In the genomic region with DNA sequence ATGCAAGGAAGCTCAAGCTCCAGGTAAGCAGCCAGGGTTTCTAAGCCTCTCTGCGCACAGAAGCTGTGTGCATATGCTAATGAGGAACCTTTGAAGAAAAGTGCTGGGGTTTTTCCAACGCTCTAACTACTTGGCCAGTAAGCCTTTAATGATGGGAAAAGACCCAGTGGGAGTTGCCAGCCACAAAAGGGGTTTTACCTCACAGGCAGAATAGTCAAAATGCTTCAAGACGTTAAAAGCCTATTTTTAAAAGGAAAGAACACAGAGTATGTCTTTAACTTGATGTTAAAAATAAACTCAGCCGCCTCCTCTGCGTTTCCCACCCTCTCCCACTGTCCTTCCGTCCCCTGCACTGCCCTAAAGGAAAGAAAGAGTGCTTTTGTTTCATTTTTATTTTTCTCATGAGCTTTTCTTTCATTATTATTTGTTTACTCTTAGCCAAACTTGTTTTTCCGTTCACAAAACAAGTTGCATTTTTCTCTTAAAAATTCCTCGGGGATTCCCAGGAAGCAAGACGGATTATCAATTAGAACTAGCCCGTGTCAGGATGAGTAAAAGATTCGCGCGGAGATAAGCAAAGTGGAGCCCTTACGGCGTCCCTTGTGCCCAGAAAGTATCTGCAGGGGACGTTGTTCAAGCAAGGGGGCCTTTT, we compare ENCODE assay signal across 8 cellular contexts.
A peak's percentile ranks its signal among the peaks of the same experiment; 100 is the strongest.
DNase-seq lines count a peak whose midpoint lies in the region; ATAC-seq and TF ChIP-seq lines count a peak whose summit lies in the region.

No MANE protein-coding gene starts in this region.

- no peak for TF ChIP-seq EP300 in stomach (IDR thresholded peaks at IDR 0.05)

- dilution Hi-C loops in IMR-90 (cut with HindIII; ENCODE audit: low sequenced_read_pairs, unreplicated experiment): no loop called here

- H2BK5ac ChIP-seq in IMR-90 (ENCODE audit: low read depth, low read length, poor library complexity, severe bottlenecking): no peak overlapping the region

- H3K4me1 ChIP-seq in IMR-90 (ENCODE audit: control insufficient read depth, insufficient read depth, low read length): peaks cover 8% of the 10 kb centered on the region; the same call in 1 of the 2 replicates
- H3K4me1 ChIP-seq in liver (ENCODE audit: control insufficient read depth in 4 of 4, insufficient read depth in 4 of 4, low read length in 3 of 4): peaks cover 0 to 5% (median 2%) of the 10 kb centered on the region in 4 donors
- peaks cover 0 to 31% (median 12%) of the 10 kb centered on the region in 4 donors for H3K4me1 ChIP-seq in stomach

- POLR2A ChIA-PET in GM10248 (lab: Yijun Ruan, JAX): no interaction called here
- POLR2A ChIA-PET in IMR-90 (lab: Charles Lee; ENCODE audit: unreplicated experiment): no interaction called here
- POLR2A ChIA-PET in MCF 10A (lab: Yijun Ruan, JAX): no interaction called here

- no peak overlapping the region for H3K23ac ChIP-seq in IMR-90 (ENCODE audit: low read depth, low read length)

- ATAC-seq in GM21423 (IDR thresholded peaks at IDR 0.05; ENCODE audit: unreplicated experiment) (peak; percentile 64), IMR-90 (ENCODE audit: low read depth) (no peak)

- no peak overlapping the region for H3K9ac ChIP-seq in IMR-90 (ENCODE audit: low read depth, low read length)
- peak overlapping the region in 1 of 2 donors; percentile 56 for H3K9ac ChIP-seq in liver (ENCODE audit: low read depth in 1 of 2, low read length in 2 of 2)

- H4K91ac ChIP-seq in IMR-90 (ENCODE audit: insufficient read depth, low read depth, low read length): no peak overlapping the region

- DNase-seq in GM10248 (ENCODE audit: extremely low spot score) (peak; percentile 45), IMR-90 (no peak), MCF 10A (ENCODE audit: unreplicated experiment) (no peak), stomach (no peak), SK-N-DZ (ENCODE audit: low spot score) (no peak), HK-2 (ENCODE audit: unreplicated experiment) (no peak)

- H3K79me1 ChIP-seq in IMR-90 (ENCODE audit: low read depth in 1 of 2, low read length in 2 of 2): no peaks in the 10 kb centered on the region

- 49% methylated on average over 7 of the region's 16 CpGs; no CpG with 5 or more reads in 1 of the 2 experiments for WGBS in IMR-90 (ENCODE audit: extremely low coverage in 2 of 2, insufficient read length in 1 of 2), 2 experiments
- 9% methylated on average over 16 of the region's 16 CpGs for WGBS in liver
- 19 to 31% (median 24%) methylated on average over 16 of the region's 16 CpGs for WGBS in stomach, 5 donors

- H3K27me3 ChIP-seq in IMR-90 (ENCODE audit: control insufficient read depth, insufficient read depth, low read length): no peaks in the 10 kb centered on the region
- H3K27me3 ChIP-seq in liver (ENCODE audit: control insufficient read depth in 4 of 4, insufficient read depth in 4 of 4, low read length in 3 of 4): no peaks in the 10 kb centered on the region
- no peaks in the 10 kb centered on the region for H3K27me3 ChIP-seq in stomach

- no peaks in the 10 kb centered on the region for H4K20me1 ChIP-seq in IMR-90 (ENCODE audit: insufficient read depth, low read length)

- H3K27me3 Mint-ChIP-seq in MCF 10A (ENCODE audit: insufficient read depth, unreplicated experiment): no peaks in the 10 kb centered on the region

- H3K18ac ChIP-seq in IMR-90 (ENCODE audit: low read depth, low read length): 0 out of 2 replicates have a peak overlapping the region, but pooled peaks have one; percentile 7

- BruUV-seq in IMR-90 (replicated peaks; lab: Mats Ljungman, UMichigan): no TSS peak
- no TSS peak for BruUV-seq in MCF 10A (replicated peaks; lab: Mats Ljungman, UMichigan)

- H4K8ac ChIP-seq in IMR-90 (ENCODE audit: low read depth in 2 of 2, low read length in 2 of 2): no peak overlapping the region

- H3K36me3 Mint-ChIP-seq in MCF 10A (ENCODE audit: insufficient read depth, unreplicated experiment): no peaks in the 10 kb centered on the region

- no peak overlapping the region; the same call in 1 of the 2 replicates for H3K4ac ChIP-seq in IMR-90 (ENCODE audit: low read depth, low read length)

- no peak overlapping the region for H3K56ac ChIP-seq in IMR-90 (ENCODE audit: extremely low read depth, insufficient read depth, low read length)

- no peak overlapping the region for H2BK20ac ChIP-seq in IMR-90 (ENCODE audit: low read depth, low read length)

- CTCF ChIA-PET in GM10248 (lab: Yijun Ruan, JAX) (interaction anchor here (0.8 to 2.0 kb wide), 7 partner anchors 9 to 213 kb away, joined by 3 to 9 read pairs (median 3); no protein-coding TSS in a partner anchor), IMR-90 (lab: Yijun Ruan, JAX) (no interaction called here), MCF 10A (lab: Yijun Ruan, JAX) (no interaction called here)

- no peak overlapping the region for H2BK120ac ChIP-seq in IMR-90 (ENCODE audit: low read depth, low read length)

- no peak overlapping the region for H2AK5ac ChIP-seq in IMR-90 (ENCODE audit: low read depth, low read length)

- TF ChIP-seq CTCF in GM10248 (IDR thresholded peaks at IDR 0.05; ENCODE audit: control extremely low read depth, extremely low read depth, low read depth, missing control alignments) (no peak), IMR-90 (conservative IDR thresholded peaks at IDR 0.05; ENCODE audit: low read depth, low read length) (no peak), MCF 10A (IDR thresholded peaks at IDR 0.05; ENCODE audit: unreplicated experiment) (no peak), liver (IDR thresholded peaks at IDR 0.05; ENCODE audit: low read depth, low read length, missing input control) (no peak), stomach (IDR thresholded peaks at IDR 0.05) (no peak)

- H3K27ac Mint-ChIP-seq in MCF 10A (ENCODE audit: low read depth, unreplicated experiment): peak overlapping the region; percentile 80

- H3K14ac ChIP-seq in IMR-90 (replicated peaks; ENCODE audit: low read depth, low read length): no peak overlapping the region

- H3K4me3 ChIP-seq in IMR-90 (ENCODE audit: insufficient read depth, low read depth, low read length): peak overlapping the region; percentile 23; the same call in 1 of the 2 replicates
- H3K4me3 ChIP-seq in liver (ENCODE audit: low read depth in 1 of 3, low read length in 3 of 3): peak overlapping the region; percentile 33 to 77 (median 70)
- H3K4me3 ChIP-seq in stomach: peak overlapping the region; percentile 31 to 43 (median 38)

- no peaks in the 10 kb centered on the region for H3K4me1 Mint-ChIP-seq in MCF 10A (ENCODE audit: insufficient read depth, unreplicated experiment)

- H3K27ac ChIP-seq in IMR-90 (ENCODE audit: insufficient read depth, low read length) (no peak overlapping the region), liver (ENCODE audit: low read depth in 1 of 2, low read length in 2 of 2) (no peak overlapping the region), stomach (peak overlapping the region in 2 of 5 donors; percentile 28 to 32)

- peak overlapping the region; percentile 54 for H3K4me3 Mint-ChIP-seq in MCF 10A (ENCODE audit: unreplicated experiment)

- H3K36me3 ChIP-seq in IMR-90 (ENCODE audit: control insufficient read depth, insufficient read depth, low read length) (no peaks in the 10 kb centered on the region), liver (ENCODE audit: control insufficient read depth in 4 of 4, insufficient read depth in 3 of 4, low read depth in 1 of 4, low read length in 3 of 4) (no peaks in the 10 kb centered on the region), stomach (no peaks in the 10 kb centered on the region)

- in situ Hi-C loops in IMR-90 (cut with MboI; ENCODE audit: low sequenced_read_pairs): no loop called here

- H3K9me1 ChIP-seq in IMR-90 (ENCODE audit: insufficient read depth, low read length): peaks cover 5% of the 10 kb centered on the region; the same call in 1 of the 2 replicates

- TF ChIP-seq POLR2A in IMR-90 (IDR thresholded peaks at IDR 0.05; ENCODE audit: low read depth, low read length) (no peak), stomach (IDR thresholded peaks at IDR 0.05) (no peak)

- no peak overlapping the region for H4K5ac ChIP-seq in IMR-90 (ENCODE audit: low read depth, low read length)

- H2AK9ac ChIP-seq in IMR-90 (replicated peaks; ENCODE audit: low read depth, low read length, poor library complexity): no peak overlapping the region

- H3K9me3 ChIP-seq in IMR-90 (ENCODE audit: control insufficient read depth, insufficient read depth, low read length): no peaks in the 10 kb centered on the region
- no peaks in the 10 kb centered on the region for H3K9me3 ChIP-seq in liver (ENCODE audit: control insufficient read depth in 4 of 4, low read length in 3 of 4)
- H3K9me3 ChIP-seq in stomach: no peaks in the 10 kb centered on the region

- H2AFZ ChIP-seq in IMR-90 (replicated peaks; ENCODE audit: low read length, poor library complexity): no peak overlapping the region

- intact Hi-C loops in IMR-90 (cut with micrococcal nuclease): no loop called here
- intact Hi-C loops in MCF 10A (cut with micrococcal nuclease): no loop called here
- intact Hi-C loops in stomach (cut with DNase I; ENCODE audit: low total_unique reads): no loop called here

- TF ChIP-seq RAD21 in IMR-90 (IDR thresholded peaks at IDR 0.05; ENCODE audit: low read length): no peak
- TF ChIP-seq RAD21 in liver (IDR thresholded peaks at IDR 0.05): peak in 1 of 2 donors; percentile 20

- peak overlapping the region; percentile 55 for H3K4me2 ChIP-seq in IMR-90 (ENCODE audit: low read depth, low read length)

- H3K9me3 Mint-ChIP-seq in MCF 10A (ENCODE audit: unreplicated experiment): no peaks in the 10 kb centered on the region

- H2BK15ac ChIP-seq in IMR-90 (ENCODE audit: low read depth, low read length): no peak overlapping the region

TF ChIP-seq in IMR-90, 13 proteins besides CTCF, POLR2A, EP300 and RAD21 (continues in another document):
- TF ChIP-seq MXI1 (IDR thresholded peaks at IDR 0.05; ENCODE audit: borderline replicate concordance, low read depth, low read length) (no peak), SMC3 (IDR thresholded peaks at IDR 0.05; ENCODE audit: low read depth, low read length) (no peak)

TF ChIP-seq in liver, 16 proteins besides CTCF, POLR2A, EP300 and RAD21:
- TF ChIP-seq FOXA2 (IDR thresholded peaks at IDR 0.05): peak; percentile 8
- TF ChIP-seq, protein P1, sequence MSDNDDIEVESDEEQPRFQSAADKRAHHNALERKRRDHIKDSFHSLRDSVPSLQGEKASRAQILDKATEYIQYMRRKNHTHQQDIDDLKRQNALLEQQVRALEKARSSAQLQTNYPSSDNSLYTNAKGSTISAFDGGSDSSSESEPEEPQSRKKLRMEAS (IDR thresholded peaks at IDR 0.05): no peak
- no peak for TF ChIP-seq NR2F2 (IDR thresholded peaks at IDR 0.05)
- TF ChIP-seq, protein P2, sequence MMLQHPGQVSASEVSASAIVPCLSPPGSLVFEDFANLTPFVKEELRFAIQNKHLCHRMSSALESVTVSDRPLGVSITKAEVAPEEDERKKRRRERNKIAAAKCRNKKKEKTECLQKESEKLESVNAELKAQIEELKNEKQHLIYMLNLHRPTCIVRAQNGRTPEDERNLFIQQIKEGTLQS (IDR thresholded peaks at IDR 0.05): no peak
TF ChIP-seq in liver: peak in this region for 1.
